9 cellular contexts compared by ENCODE assay signal in genomic region chr1:16393255-16394177, GRCh38. TPM values are rescaled to one million over a fixed set of nuclear protein-coding genes. Genes with fewer than 3 reads are reported as not detected.
DNase-seq lines count a peak whose midpoint lies in the region; ATAC-seq, FAIRE-seq and TF ChIP-seq lines count a peak whose summit lies in the region.
"Had no signal": no experiment of that assay in that cellular context is flagged by ENCODE, and none has a peak within 500 bp of the region (broad histone marks: within the 10 kb centered on the region; RNA-seq: fewer than 3 reads in every experiment).

No MANE protein-coding gene starts in this region.

- no peak overlapping the region for H3K4me3 ChIP-seq in HepG2 (replicated peaks in 1 of 3; ENCODE audit: insufficient read depth in 1 of 3, low read depth in 2 of 3, low read length in 3 of 3)

- H3K27ac Mint-ChIP-seq in activated T-cell treated with anti-CD3 and anti-CD28 coated beads, Interleukin-2, amount 50 U/mL, for 72 hours: peak overlapping the region; percentile 97
- H3K27ac Mint-ChIP-seq in activated naive CD8-positive, alpha-beta T cell treated with anti-CD3 and anti-CD28 coated beads, Interleukin-2, amount 10 ng/mL, durations not matched to agents 7 days and 5 days: peak overlapping the region; percentile 54
- peak overlapping the region; percentile 98 to 99 for H3K27ac Mint-ChIP-seq in stimulated activated naive CD8-positive, alpha-beta T cell treated with anti-CD3 and anti-CD28 coated beads, Interleukin-15, amount 100 ng/mL, for 72 hours

- H3K36me3 Mint-ChIP-seq in activated T-cell treated with anti-CD3 and anti-CD28 coated beads, Interleukin-2, amount 50 U/mL, for 72 hours (ENCODE audit: insufficient read depth in 2 of 2): peaks cover 3 to 14% of the 10 kb centered on the region in 2 donors
- peaks cover 36% of the 10 kb centered on the region for H3K36me3 Mint-ChIP-seq in activated T-cell treated with anti-CD3 and anti-CD28 coated beads, Interleukin-2, amount 50 U/mL, for 4 hours (ENCODE audit: insufficient read depth)
- peaks cover 15% of the 10 kb centered on the region for H3K36me3 Mint-ChIP-seq in activated naive CD8-positive, alpha-beta T cell treated with anti-CD3 and anti-CD28 coated beads, Interleukin-2, amount 10 ng/mL, durations not matched to agents 7 days and 5 days

- H3K79me2 ChIP-seq in HepG2 (ENCODE audit: insufficient read depth, low read length): peaks cover 45% of the 10 kb centered on the region

- POLR2A ChIA-PET in activated naive CD8-positive, alpha-beta T cell treated with anti-CD3 and anti-CD28 coated beads, Interleukin-2, amount 10 ng/mL, durations not matched to agents 7 days and 5 days (lab: Charles Lee): interaction anchor here (1.3 to 1.4 kb wide), 2 partner anchors 26 to 27 kb away, joined by 3 read pairs; no protein-coding TSS in a partner anchor
- POLR2A ChIA-PET in HepG2 (lab: Yijun Ruan, JAX): no interaction called here

- no peak for ATAC-seq in activated T-cell treated with anti-CD3 and anti-CD28 coated beads, Interleukin-2, amount 50 U/mL, for 72 hours (replicated peaks in 1 of 2)
- no peak for ATAC-seq in activated T-cell treated with anti-CD3 and anti-CD28 coated beads, Interleukin-2, amount 50 U/mL, for 4 hours
- no peak for ATAC-seq in activated naive CD8-positive, alpha-beta T cell treated with anti-CD3 and anti-CD28 coated beads, Interleukin-2, amount 10 ng/mL, durations not matched to agents 7 days and 5 days (ENCODE audit: low read depth)
- no peak for ATAC-seq in HepG2
- ATAC-seq in stimulated activated naive CD8-positive, alpha-beta T cell treated with anti-CD3 and anti-CD28 coated beads, Interleukin-15, amount 100 ng/mL, for 72 hours: peak; percentile 37
- no peak for ATAC-seq in GM21717 (IDR thresholded peaks at IDR 0.05; ENCODE audit: unreplicated experiment)

- BruUV-seq in HepG2 (replicated peaks; lab: Mats Ljungman, UMichigan): no TSS peak

- peaks cover 52% of the 10 kb centered on the region for H3K4me1 Mint-ChIP-seq in activated T-cell treated with anti-CD3 and anti-CD28 coated beads, Interleukin-2, amount 50 U/mL, for 72 hours (ENCODE audit: low read depth)
- peaks cover 36% of the 10 kb centered on the region for H3K4me1 Mint-ChIP-seq in activated T-cell treated with anti-CD3 and anti-CD28 coated beads, Interleukin-2, amount 50 U/mL, for 4 hours (ENCODE audit: low read depth)
- H3K4me1 Mint-ChIP-seq in activated naive CD8-positive, alpha-beta T cell treated with anti-CD3 and anti-CD28 coated beads, Interleukin-2, amount 10 ng/mL, durations not matched to agents 7 days and 5 days: peaks cover 41% of the 10 kb centered on the region
- H3K4me1 Mint-ChIP-seq in stimulated activated naive CD8-positive, alpha-beta T cell treated with anti-CD3 and anti-CD28 coated beads, Interleukin-15, amount 100 ng/mL, for 72 hours: peaks cover 72% of the 10 kb centered on the region

- no peak for FAIRE-seq in HepG2 (lab: Jason Lieb, UNC)

- peaks cover 44% of the 10 kb centered on the region for H4K20me1 ChIP-seq in HepG2 (ENCODE audit: insufficient read depth, low read length)

- H3K4me1 ChIP-seq in HepG2 (ENCODE audit: insufficient read depth, low read length): peaks cover 19% of the 10 kb centered on the region

- TF ChIP-seq CTCF in HepG2 (CRISPR knock-in tag; IDR thresholded peaks at IDR 0.05): no peak

- 98% methylated on average over 20 of the region's 22 CpGs for WGBS in HepG2 (ENCODE audit: low lambda C conversion rate)

- intact Hi-C loops in HepG2 (cut with micrococcal nuclease; ENCODE audit: unreplicated experiment): no loop called here

- H3K9me3 Mint-ChIP-seq in activated T-cell treated with anti-CD3 and anti-CD28 coated beads, Interleukin-2, amount 50 U/mL, for 72 hours: no peaks in the 10 kb centered on the region
- no peaks in the 10 kb centered on the region for H3K9me3 Mint-ChIP-seq in activated T-cell treated with anti-CD3 and anti-CD28 coated beads, Interleukin-2, amount 50 U/mL, for 4 hours
- no peaks in the 10 kb centered on the region for H3K9me3 Mint-ChIP-seq in activated naive CD8-positive, alpha-beta T cell treated with anti-CD3 and anti-CD28 coated beads, Interleukin-2, amount 10 ng/mL, durations not matched to agents 7 days and 5 days
- no peaks in the 10 kb centered on the region for H3K9me3 Mint-ChIP-seq in stimulated activated naive CD8-positive, alpha-beta T cell treated with anti-CD3 and anti-CD28 coated beads, Interleukin-15, amount 100 ng/mL, for 72 hours

- H3K36me3 ChIP-seq in HepG2 (replicated peaks in 1 of 2; ENCODE audit: control insufficient read depth in 1 of 2, insufficient read depth in 2 of 2, low read length in 2 of 2): peaks cover 21 to 45% of the 10 kb centered on the region in 2 experiments; a peak in 4 of 5 replicates

- no peaks in the 10 kb centered on the region for H3K27me3 Mint-ChIP-seq in activated T-cell treated with anti-CD3 and anti-CD28 coated beads, Interleukin-2, amount 50 U/mL, for 72 hours (ENCODE audit: low read depth)
- H3K27me3 Mint-ChIP-seq in activated T-cell treated with anti-CD3 and anti-CD28 coated beads, Interleukin-2, amount 50 U/mL, for 4 hours (ENCODE audit: low read depth): no peaks in the 10 kb centered on the region
- H3K27me3 Mint-ChIP-seq in activated naive CD8-positive, alpha-beta T cell treated with anti-CD3 and anti-CD28 coated beads, Interleukin-2, amount 10 ng/mL, durations not matched to agents 7 days and 5 days: no peaks in the 10 kb centered on the region
- no peaks in the 10 kb centered on the region for H3K27me3 Mint-ChIP-seq in stimulated activated naive CD8-positive, alpha-beta T cell treated with anti-CD3 and anti-CD28 coated beads, Interleukin-15, amount 100 ng/mL, for 72 hours

- CTCF ChIA-PET in HepG2 (lab: Yijun Ruan, JAX; ENCODE audit: low intra/inter-chr PET ratio, low total read pairs): no interaction called here

- no peak overlapping the region for H3K27ac ChIP-seq in HepG2 (ENCODE audit: extremely low read length, insufficient read depth, low read length)

- H2AFZ ChIP-seq in HepG2 (ENCODE audit: low read length): no peak overlapping the region

- no peak for TF ChIP-seq RAD21 in HepG2 (CRISPR knock-in tag; IDR thresholded peaks at IDR 0.05)

- no peaks in the 10 kb centered on the region for H3K27me3 ChIP-seq in HepG2 (ENCODE audit: control insufficient read depth in 1 of 2, insufficient read depth in 2 of 2, low read length in 2 of 2)

- in situ Hi-C loops in HepG2 (cut with HindIII; ENCODE audit: extremely low pct_ligation_motif_present, low pct_unique_long_range_greater_than_20kb): no loop called here

- TF ChIP-seq POLR2A in HepG2 (IDR thresholded peaks at IDR 0.05; ENCODE audit: insufficient read depth in 1 of 2, low read depth in 2 of 2, low read length in 2 of 2): no peak

- H3K4me2 ChIP-seq in HepG2 (ENCODE audit: low read depth, low read length): no peak overlapping the region

- H3K9me3 ChIP-seq in HepG2 (ENCODE audit: low read length): no peaks in the 10 kb centered on the region

- TF ChIP-seq EP300 in HepG2 (IDR thresholded peaks at IDR 0.05; ENCODE audit: low read depth in 2 of 2, low read length in 2 of 2) (no peak), HepG2 (CRISPR knock-in tag; IDR thresholded peaks at IDR 0.05; ENCODE audit: borderline replicate concordance) (no peak)

- no peak for DNase-seq in activated T-cell treated with anti-CD3 and anti-CD28 coated beads, Interleukin-2, amount 50 U/mL, for 72 hours
- DNase-seq in activated T-cell treated with anti-CD3 and anti-CD28 coated beads, Interleukin-2, amount 50 U/mL, for 4 hours: no peak
- DNase-seq in activated naive CD8-positive, alpha-beta T cell treated with anti-CD3 and anti-CD28 coated beads, Interleukin-2, amount 10 ng/mL, durations not matched to agents 7 days and 5 days: no peak
- DNase-seq in HepG2 (ENCODE audit: low spot score): no peak
- no peak for DNase-seq in stimulated activated naive CD8-positive, alpha-beta T cell treated with anti-CD3 and anti-CD28 coated beads, Interleukin-15, amount 100 ng/mL, for 72 hours
- DNase-seq in T1000 (lab: John Stamatoyannopoulos, UW): no peak
- no peak for DNase-seq in activated gamma-delta T cell (lab: John Stamatoyannopoulos, UW)
- DNase-seq: NCI-H2227 treated with DMSO at 0.1 percent for 48 hours had no signal

- H3K9ac ChIP-seq in HepG2 (ENCODE audit: insufficient read depth, low read depth, low read length): no peak overlapping the region

- no peak overlapping the region for H3K4me3 Mint-ChIP-seq in activated T-cell treated with anti-CD3 and anti-CD28 coated beads, Interleukin-2, amount 50 U/mL, for 72 hours
- H3K4me3 Mint-ChIP-seq in activated T-cell treated with anti-CD3 and anti-CD28 coated beads, Interleukin-2, amount 50 U/mL, for 4 hours: no peak overlapping the region
- no peak overlapping the region for H3K4me3 Mint-ChIP-seq in activated naive CD8-positive, alpha-beta T cell treated with anti-CD3 and anti-CD28 coated beads, Interleukin-2, amount 10 ng/mL, durations not matched to agents 7 days and 5 days
- H3K4me3 Mint-ChIP-seq in stimulated activated naive CD8-positive, alpha-beta T cell treated with anti-CD3 and anti-CD28 coated beads, Interleukin-15, amount 100 ng/mL, for 72 hours: peak overlapping the region; percentile 8 to 67

RNA-seq across cellular contexts. Expression of gene SZRD1, which starts 26.5 kb away (rescaled TPM):
- total RNA-seq in activated T-cell treated with anti-CD3 and anti-CD28 coated beads, Interleukin-2, amount 50 U/mL, for 72 hours: 100 to 1,000 TPM; 145 to 151 TPM
- total RNA-seq in activated T-cell treated with anti-CD3 and anti-CD28 coated beads, Interleukin-2, amount 50 U/mL, for 4 hours: 100 to 1,000 TPM; 194 to 215 (median 212) TPM
- 100 to 1,000 TPM; 126 to 147 TPM for total RNA-seq in activated naive CD8-positive, alpha-beta T cell treated with anti-CD3 and anti-CD28 coated beads, Interleukin-2, amount 10 ng/mL, durations not matched to agents 7 days and 5 days
- 28.5 and 38.6 TPM in 2 replicates for total RNA-seq in HepG2 (2016; rRNA removed; fragmentation: Illumina TruSeq; extraction: Trizol)
- 12.7 and 18.5 TPM in 2 replicates for total RNA-seq in HepG2 (2016; cell fraction: cytosol; rRNA removed; fragmentation: Illumina TruSeq; extraction: Trizol; ENCODE audit: low read depth)
- total RNA-seq in HepG2 (2016; cell fraction: insoluble cytoplasmic fraction; rRNA removed; fragmentation: Illumina TruSeq; extraction: Trizol): 31.4 and 32.6 TPM in 2 replicates
- 51.4 and 51.8 TPM in 2 replicates for total RNA-seq in HepG2 (2016; cell fraction: membrane; rRNA removed; fragmentation: Illumina TruSeq; extraction: Trizol)
- 18.9 and 20.9 TPM in 2 replicates for total RNA-seq in HepG2 (2016; cell fraction: nucleus; rRNA removed; fragmentation: Illumina TruSeq; extraction: Trizol)
- polyA plus RNA-seq in HepG2 (2011; rRNA removed): 41.4 and 49.1 TPM in 2 replicates
- polyA plus RNA-seq in HepG2 (2011; cell fraction: cytosol; rRNA removed): 42.6 and 48.7 TPM in 2 replicates
- 28.2 and 28.3 TPM in 2 replicates for polyA plus RNA-seq in HepG2 (2011; cell fraction: nucleus; rRNA removed)
- polyA plus RNA-seq in HepG2 (2012): 34.4 and 36.9 TPM in 2 replicates
- 56.7 and 58.7 TPM in 2 replicates for polyA plus RNA-seq in HepG2 (2016; cell fraction: cytosol; fragmentation: Illumina TruSeq; extraction: Trizol; ENCODE audit: low read depth)
- polyA plus RNA-seq in HepG2 (2016; cell fraction: insoluble cytoplasmic fraction; fragmentation: Illumina TruSeq; extraction: Trizol; ENCODE audit: low read depth): 71.8 and 88.8 TPM in 2 replicates
- polyA plus RNA-seq in HepG2 (2016; cell fraction: membrane; fragmentation: Illumina TruSeq; extraction: Trizol; ENCODE audit: low read depth): 116 and 117 TPM in 2 replicates
- 51.4 and 59.8 TPM in 2 replicates for polyA plus RNA-seq in HepG2 (2016; cell fraction: nucleus; fragmentation: Illumina TruSeq; extraction: Trizol; ENCODE audit: insufficient read depth, low read depth)
- 50.6 and 97.3 TPM in 2 replicates for polyA minus RNA-seq in HepG2 (2011; rRNA and poly(A)+ RNA removed; ENCODE audit: low replicate concordance)
- 24.6 and 26.6 TPM in 2 replicates for polyA minus RNA-seq in HepG2 (2011; cell fraction: cytosol; rRNA and poly(A)+ RNA removed)
- 13.0 and 16.4 TPM in 2 replicates for polyA minus RNA-seq in HepG2 (2011; cell fraction: nucleus; rRNA and poly(A)+ RNA removed)

RNA-seq across cellular contexts. Expression of gene FBXO42, which starts 41.2 kb away (rescaled TPM):
- total RNA-seq in activated T-cell treated with anti-CD3 and anti-CD28 coated beads, Interleukin-2, amount 50 U/mL, for 72 hours: 10 to 100 TPM; 18.2 to 23.7 TPM
- 10 to 100 TPM; 12.4 to 14.3 (median 13.4) TPM for total RNA-seq in activated T-cell treated with anti-CD3 and anti-CD28 coated beads, Interleukin-2, amount 50 U/mL, for 4 hours
- total RNA-seq in activated naive CD8-positive, alpha-beta T cell treated with anti-CD3 and anti-CD28 coated beads, Interleukin-2, amount 10 ng/mL, durations not matched to agents 7 days and 5 days: 10 to 100 TPM; 22.3 to 25.1 TPM
- 7.6 and 9.0 TPM in 2 replicates for total RNA-seq in HepG2 (2016; rRNA removed; fragmentation: Illumina TruSeq; extraction: Trizol)
- total RNA-seq in HepG2 (2016; cell fraction: cytosol; rRNA removed; fragmentation: Illumina TruSeq; extraction: Trizol; ENCODE audit: low read depth): 1.8 and 2.2 TPM in 2 replicates
- 7.3 and 9.0 TPM in 2 replicates for total RNA-seq in HepG2 (2016; cell fraction: insoluble cytoplasmic fraction; rRNA removed; fragmentation: Illumina TruSeq; extraction: Trizol)
- total RNA-seq in HepG2 (2016; cell fraction: membrane; rRNA removed; fragmentation: Illumina TruSeq; extraction: Trizol): 3.2 and 3.4 TPM in 2 replicates
- 9.0 and 10.5 TPM in 2 replicates for total RNA-seq in HepG2 (2016; cell fraction: nucleus; rRNA removed; fragmentation: Illumina TruSeq; extraction: Trizol)
- polyA plus RNA-seq in HepG2 (2011; rRNA removed): 17.2 and 17.5 TPM in 2 replicates
- 11.3 and 12.6 TPM in 2 replicates for polyA plus RNA-seq in HepG2 (2011; cell fraction: cytosol; rRNA removed)
- 16.2 and 16.9 TPM in 2 replicates for polyA plus RNA-seq in HepG2 (2011; cell fraction: nucleus; rRNA removed)
- polyA plus RNA-seq in HepG2 (2012): 9.9 and 10.1 TPM in 2 replicates
- polyA plus RNA-seq in HepG2 (2016; cell fraction: cytosol; fragmentation: Illumina TruSeq; extraction: Trizol; ENCODE audit: low read depth): 0.43 and 1.1 TPM in 2 replicates
- polyA plus RNA-seq in HepG2 (2016; cell fraction: insoluble cytoplasmic fraction; fragmentation: Illumina TruSeq; extraction: Trizol; ENCODE audit: low read depth): 8.9 and 10.1 TPM in 2 replicates
- polyA plus RNA-seq in HepG2 (2016; cell fraction: membrane; fragmentation: Illumina TruSeq; extraction: Trizol; ENCODE audit: low read depth): 1.4 and 1.6 TPM in 2 replicates
- 8.1 and 9.2 TPM in 2 replicates for polyA plus RNA-seq in HepG2 (2016; cell fraction: nucleus; fragmentation: Illumina TruSeq; extraction: Trizol; ENCODE audit: insufficient read depth, low read depth)
- polyA minus RNA-seq in HepG2 (2011; rRNA and poly(A)+ RNA removed; ENCODE audit: low replicate concordance): 14.6 and 25.0 TPM in 2 replicates
- polyA minus RNA-seq in HepG2 (2011; cell fraction: cytosol; rRNA and poly(A)+ RNA removed): 8.8 and 9.5 TPM in 2 replicates
- 24.2 and 24.5 TPM in 2 replicates for polyA minus RNA-seq in HepG2 (2011; cell fraction: nucleus; rRNA and poly(A)+ RNA removed)

RNA-seq across cellular contexts. Expression of gene SPATA21, which starts 43.7 kb away (rescaled TPM):
- total RNA-seq in activated T-cell treated with anti-CD3 and anti-CD28 coated beads, Interleukin-2, amount 50 U/mL, for 72 hours: not detected
- not detected for total RNA-seq in activated T-cell treated with anti-CD3 and anti-CD28 coated beads, Interleukin-2, amount 50 U/mL, for 4 hours
- total RNA-seq in activated naive CD8-positive, alpha-beta T cell treated with anti-CD3 and anti-CD28 coated beads, Interleukin-2, amount 10 ng/mL, durations not matched to agents 7 days and 5 days: not detected
- total RNA-seq in HepG2 (2016; rRNA removed; fragmentation: Illumina TruSeq; extraction: Trizol): 0.21 and 0.80 TPM in 2 replicates
- 0.35 and 0.51 TPM in 2 replicates for total RNA-seq in HepG2 (2016; cell fraction: cytosol; rRNA removed; fragmentation: Illumina TruSeq; extraction: Trizol; ENCODE audit: low read depth)
- 0.25 and 0.74 TPM in 2 replicates for total RNA-seq in HepG2 (2016; cell fraction: insoluble cytoplasmic fraction; rRNA removed; fragmentation: Illumina TruSeq; extraction: Trizol)
- 0.21 and 0.40 TPM in 2 replicates for total RNA-seq in HepG2 (2016; cell fraction: membrane; rRNA removed; fragmentation: Illumina TruSeq; extraction: Trizol)
- 1.3 and 1.5 TPM in 2 replicates for total RNA-seq in HepG2 (2016; cell fraction: nucleus; rRNA removed; fragmentation: Illumina TruSeq; extraction: Trizol)
- 1.4 and 1.8 TPM in 2 replicates for polyA plus RNA-seq in HepG2 (2011; rRNA removed)
- polyA plus RNA-seq in HepG2 (2011; cell fraction: cytosol; rRNA removed): 0.54 and 1.0 TPM in 2 replicates
- polyA plus RNA-seq in HepG2 (2011; cell fraction: nucleus; rRNA removed): 7.5 and 11.1 TPM in 2 replicates
- polyA plus RNA-seq in HepG2 (2012): 0.85 and 0.95 TPM in 2 replicates
- 0.08 and 0.24 TPM in 2 replicates for polyA plus RNA-seq in HepG2 (2016; cell fraction: cytosol; fragmentation: Illumina TruSeq; extraction: Trizol; ENCODE audit: low read depth)
- polyA plus RNA-seq in HepG2 (2016; cell fraction: insoluble cytoplasmic fraction; fragmentation: Illumina TruSeq; extraction: Trizol; ENCODE audit: low read depth): 0.33 and 0.38 TPM in 2 replicates
- polyA plus RNA-seq in HepG2 (2016; cell fraction: membrane; fragmentation: Illumina TruSeq; extraction: Trizol; ENCODE audit: low read depth): 0.07 and 0.15 TPM in 2 replicates
- polyA plus RNA-seq in HepG2 (2016; cell fraction: nucleus; fragmentation: Illumina TruSeq; extraction: Trizol; ENCODE audit: insufficient read depth, low read depth): 4.4 and 5.3 TPM in 2 replicates
- polyA minus RNA-seq in HepG2 (2011; rRNA and poly(A)+ RNA removed; ENCODE audit: low replicate concordance): 0.26 TPM in 1 of 2 replicates, not detected in the other
- polyA minus RNA-seq in HepG2 (2011; cell fraction: cytosol; rRNA and poly(A)+ RNA removed): 0.30 and 0.70 TPM in 2 replicates
- polyA minus RNA-seq in HepG2 (2011; cell fraction: nucleus; rRNA and poly(A)+ RNA removed): 0.75 and 0.77 TPM in 2 replicates

RNA-seq across cellular contexts. Expression of gene NECAP2, which starts 47.0 kb away (rescaled TPM):
- total RNA-seq in activated T-cell treated with anti-CD3 and anti-CD28 coated beads, Interleukin-2, amount 50 U/mL, for 72 hours: 10 to 100 TPM; 80.4 to 84.5 TPM
- total RNA-seq in activated T-cell treated with anti-CD3 and anti-CD28 coated beads, Interleukin-2, amount 50 U/mL, for 4 hours: 10 to 100 TPM; 63.5 to 71.6 (median 64.8) TPM
- total RNA-seq in activated naive CD8-positive, alpha-beta T cell treated with anti-CD3 and anti-CD28 coated beads, Interleukin-2, amount 10 ng/mL, durations not matched to agents 7 days and 5 days: 100 to 1,000 TPM; 110 to 111 TPM
- total RNA-seq in HepG2 (2016; rRNA removed; fragmentation: Illumina TruSeq; extraction: Trizol): 52.3 and 62.6 TPM in 2 replicates
- 9.4 and 10.0 TPM in 2 replicates for total RNA-seq in HepG2 (2016; cell fraction: cytosol; rRNA removed; fragmentation: Illumina TruSeq; extraction: Trizol; ENCODE audit: low read depth)
- 51.2 and 64.2 TPM in 2 replicates for total RNA-seq in HepG2 (2016; cell fraction: insoluble cytoplasmic fraction; rRNA removed; fragmentation: Illumina TruSeq; extraction: Trizol)
- 20.2 and 23.2 TPM in 2 replicates for total RNA-seq in HepG2 (2016; cell fraction: membrane; rRNA removed; fragmentation: Illumina TruSeq; extraction: Trizol)
- 22.1 and 26.7 TPM in 2 replicates for total RNA-seq in HepG2 (2016; cell fraction: nucleus; rRNA removed; fragmentation: Illumina TruSeq; extraction: Trizol)
- polyA plus RNA-seq in HepG2 (2011; rRNA removed): 38.5 and 41.0 TPM in 2 replicates
- polyA plus RNA-seq in HepG2 (2011; cell fraction: cytosol; rRNA removed): 48.1 and 54.1 TPM in 2 replicates
- polyA plus RNA-seq in HepG2 (2011; cell fraction: nucleus; rRNA removed): 22.4 and 27.6 TPM in 2 replicates
- polyA plus RNA-seq in HepG2 (2012): 24.9 and 33.4 TPM in 2 replicates
- 7.1 and 7.3 TPM in 2 replicates for polyA plus RNA-seq in HepG2 (2016; cell fraction: cytosol; fragmentation: Illumina TruSeq; extraction: Trizol; ENCODE audit: low read depth)
- 55.1 and 59.1 TPM in 2 replicates for polyA plus RNA-seq in HepG2 (2016; cell fraction: insoluble cytoplasmic fraction; fragmentation: Illumina TruSeq; extraction: Trizol; ENCODE audit: low read depth)
- 10.5 and 12.4 TPM in 2 replicates for polyA plus RNA-seq in HepG2 (2016; cell fraction: membrane; fragmentation: Illumina TruSeq; extraction: Trizol; ENCODE audit: low read depth)
- polyA plus RNA-seq in HepG2 (2016; cell fraction: nucleus; fragmentation: Illumina TruSeq; extraction: Trizol; ENCODE audit: insufficient read depth, low read depth): 30.2 and 30.4 TPM in 2 replicates
- polyA minus RNA-seq in HepG2 (2011; rRNA and poly(A)+ RNA removed; ENCODE audit: low replicate concordance): 43.7 and 55.9 TPM in 2 replicates
- polyA minus RNA-seq in HepG2 (2011; cell fraction: cytosol; rRNA and poly(A)+ RNA removed): 21.5 and 24.9 TPM in 2 replicates
- polyA minus RNA-seq in HepG2 (2011; cell fraction: nucleus; rRNA and poly(A)+ RNA removed): 18.5 and 22.5 TPM in 2 replicates

Comparison
In these comparisons a context has a peak if more than half of its experiments do, and no peak if none do; other contexts are left out.
1. H3K4me3 Mint-ChIP-seq: peak in stimulated activated naive CD8-positive, alpha-beta T cell treated with anti-CD3 and anti-CD28 coated beads, Interleukin-15, amount 100 ng/mL, for 72 hours (2 of 2); none in activated T-cell treated with anti-CD3 and anti-CD28 coated beads, Interleukin-2, amount 50 U/mL, for 72 hours (0 of 2), activated T-cell treated with anti-CD3 and anti-CD28 coated beads, Interleukin-2, amount 50 U/mL, for 4 hours (single experiment) and activated naive CD8-positive, alpha-beta T cell treated with anti-CD3 and anti-CD28 coated beads, Interleukin-2, amount 10 ng/mL, durations not matched to agents 7 days and 5 days (single experiment).
2. Peak in every context shown above with its lines, with median percentiles within 50 percentile points of each other: H3K27ac Mint-ChIP-seq.